ENCODE assay signal across 1 cellular context in the genomic region with DNA sequence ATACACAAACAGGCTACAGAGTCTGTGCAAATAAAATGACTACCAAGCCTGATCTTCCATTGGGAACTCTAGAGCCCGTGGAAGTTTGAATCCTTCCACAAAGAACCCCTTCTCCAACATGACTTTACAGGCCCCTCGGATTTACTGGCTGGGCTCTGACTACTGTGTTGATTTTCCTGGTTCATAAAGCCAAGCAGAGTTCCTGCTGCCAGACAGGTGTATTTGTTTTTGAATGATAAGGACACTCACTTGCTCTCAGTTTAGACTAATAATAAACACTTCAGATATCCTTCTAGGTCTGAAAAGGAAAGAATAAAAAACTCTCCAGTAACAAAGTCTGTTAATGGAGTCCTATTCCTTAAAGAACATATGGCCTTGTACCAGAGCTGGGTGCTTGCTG.
TF ChIP-seq lines count a peak whose summit lies in the region.

No MANE protein-coding gene starts in this region.

TF ChIP-seq in GM23338, 12 proteins besides CTCF, POLR2A, EP300 and RAD21 (continued from another document):
- no peak for TF ChIP-seq ZNF462 (CRISPR knock-in tag; IDR thresholded peaks at IDR 0.05)
- no peak for TF ChIP-seq STAT1 (IDR thresholded peaks at IDR 0.05; ENCODE audit: unreplicated experiment)
